Comparison of ENCODE assay signal across 8 cellular contexts in the genomic region with DNA sequence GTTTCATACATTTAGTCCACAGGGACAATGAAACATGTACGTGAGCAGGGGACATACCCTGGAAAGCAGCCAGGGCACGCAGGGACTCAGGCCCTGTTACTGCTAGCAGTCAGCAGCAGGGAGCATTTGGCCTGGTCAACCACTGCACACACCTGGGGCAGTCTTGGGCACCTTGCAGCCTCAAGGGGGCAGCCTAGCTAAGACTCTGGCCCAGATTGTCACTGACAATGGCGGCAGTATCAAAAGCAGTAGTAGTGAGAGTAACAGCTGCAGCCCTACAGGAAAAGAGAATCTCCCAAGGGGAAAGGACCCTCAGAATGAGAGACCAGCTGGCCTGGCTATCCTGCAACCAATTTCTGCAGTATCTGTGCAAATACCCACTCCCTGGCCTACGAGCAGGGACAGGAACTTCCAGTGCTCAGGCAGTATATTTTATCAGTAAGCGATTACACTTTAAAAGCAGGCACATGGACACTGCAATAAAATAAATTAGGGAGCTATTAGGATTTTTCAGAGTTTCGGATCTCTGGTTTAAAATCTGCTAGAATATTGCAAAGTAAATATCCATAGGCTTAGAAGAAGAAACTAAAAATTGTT.
DNase-seq lines count a peak whose midpoint lies in the region; ATAC-seq and TF ChIP-seq lines count a peak whose summit lies in the region.

No MANE protein-coding gene starts in this region.

- peaks cover 2% of the 10 kb centered on the region for H3K4me1 Mint-ChIP-seq in CD14-positive monocyte
- peaks cover 8% of the 10 kb centered on the region for H3K4me1 Mint-ChIP-seq in nephron progenitor cell

- no peaks in the 10 kb centered on the region for H3K27me3 ChIP-seq in esophagus muscularis mucosa

- intact Hi-C loops in CD14-positive monocyte (cut with micrococcal nuclease) = loop anchor here in 1 of 2 donors (10.0 kb wide), 1 partner anchor 228 kb away; no protein-coding TSS in a partner anchor
- intact Hi-C loops in esophagus muscularis mucosa (cut with DNase I) = loop anchor here (10.0 kb wide), 1 partner anchor 228 kb away; no protein-coding TSS in a partner anchor

- H3K4me1 ChIP-seq in esophagus muscularis mucosa = peaks cover 10 to 18% (median 13%) of the 10 kb centered on the region in 4 donors

- WGBS in esophagus muscularis mucosa = 76% methylated on average over 6 of the region's 6 CpGs

- H3K4me3 Mint-ChIP-seq in CD14-positive monocyte (no peak overlapping the region), nephron progenitor cell (no peak overlapping the region)

- no peaks in the 10 kb centered on the region for H3K36me3 Mint-ChIP-seq in CD14-positive monocyte
- H3K36me3 Mint-ChIP-seq in nephron progenitor cell (ENCODE audit: low read depth) = no peaks in the 10 kb centered on the region

- H3K36me3 ChIP-seq in esophagus muscularis mucosa = no peaks in the 10 kb centered on the region

- DNase-seq in CD14-positive monocyte (ENCODE audit: low spot score) (no peak), GM19240 (ENCODE audit: insufficient read length, low spot score) (peak; percentile 20), NCI-H774 (lab: John Stamatoyannopoulos, UW) (peak; percentile 68), esophagus muscularis mucosa (ENCODE audit: extremely low spot score) (no peak), nephron progenitor cell (peak; percentile 75), superior temporal gyrus (ENCODE audit: extremely low spot score) (peak; percentile 55)
- DNase-seq in activated CD8-positive, alpha-beta memory T cell treated with anti-CD3 and anti-CD28 coated beads, Interleukin-2, amount 50 U/mL, for 1 hour (ENCODE audit: extremely low read depth) = peak; percentile 17

- no peak overlapping the region for H3K4me3 ChIP-seq in esophagus muscularis mucosa

- H3K9me3 ChIP-seq in esophagus muscularis mucosa = no peaks in the 10 kb centered on the region

- ATAC-seq in HG03175 (IDR thresholded peaks at IDR 0.05; ENCODE audit: unreplicated experiment) = peak; percentile 97

- H3K27ac ChIP-seq in esophagus muscularis mucosa (replicated peaks in 1 of 4) = no peak overlapping the region

- TF ChIP-seq EP300 in esophagus muscularis mucosa (IDR thresholded peaks at IDR 0.05) = no peak

- H3K9me3 Mint-ChIP-seq in CD14-positive monocyte = peaks cover 0 to 2% (median 0%) of the 10 kb centered on the region in 7 donors
- H3K9me3 Mint-ChIP-seq in nephron progenitor cell = no peaks in the 10 kb centered on the region

- H3K27ac Mint-ChIP-seq in CD14-positive monocyte = no peak overlapping the region
- no peak overlapping the region for H3K27ac Mint-ChIP-seq in nephron progenitor cell

- peak; percentile 43 for TF ChIP-seq CTCF in CD14-positive monocyte (IDR thresholded peaks at IDR 0.05)
- TF ChIP-seq CTCF in esophagus muscularis mucosa (IDR thresholded peaks at IDR 0.05) = peak; percentile 36 to 68 (median 43)
- TF ChIP-seq CTCF in nephron progenitor cell (IDR thresholded peaks at IDR 0.05) = peak; percentile 64

- no peak for TF ChIP-seq POLR2A in esophagus muscularis mucosa (IDR thresholded peaks at IDR 0.05; ENCODE audit: low read depth)

- H3K27me3 Mint-ChIP-seq in CD14-positive monocyte (ENCODE audit: low read depth in 3 of 3) (no peaks in the 10 kb centered on the region), nephron progenitor cell (ENCODE audit: low read depth, poor library complexity) (no peaks in the 10 kb centered on the region)

Comparison
In these comparisons a context has a peak if more than half of its experiments do, and no peak if none do; other contexts are left out.
1. DNase-seq: peak in GM19240 (single experiment), NCI-H774 (single experiment), activated CD8-positive, alpha-beta memory T cell treated with anti-CD3 and anti-CD28 coated beads, Interleukin-2, amount 50 U/mL, for 1 hour (single experiment), nephron progenitor cell (single experiment) and superior temporal gyrus (single experiment); none in CD14-positive monocyte (single experiment) and esophagus muscularis mucosa (single experiment).
2. Peak in every context shown above with its lines, with median percentiles within 50 percentile points of each other: CTCF ChIP-seq.